ENCODE assay signal across 19 cellular contexts in genomic region chr1:8682573-8682972, GRCh38.
DNase-seq lines count a peak whose midpoint lies in the region; ATAC-seq, FAIRE-seq and TF ChIP-seq lines count a peak whose summit lies in the region.
"Had no signal": no experiment of that assay in that cellular context is flagged by ENCODE, and none has a peak within 500 bp of the region (broad histone marks: within the 10 kb centered on the region; RNA-seq: fewer than 3 reads in every experiment).

No MANE protein-coding gene starts in this region.

- H3K27me3 ChIP-seq in K562 (ENCODE audit: control insufficient read depth in 2 of 2, insufficient read depth in 2 of 2, low read length in 2 of 2) (no peaks in the 10 kb centered on the region), neural progenitor cell (no peaks in the 10 kb centered on the region)
- H3K27me3 ChIP-seq: BLaER1 treated with 17β-estradiol and CSF1 and Interleukin-3, amounts not matched to agents 10 nM and 100 nM; SJSA1 had no signal

- TF ChIP-seq RAD21 in K562 (CRISPR knock-in tag; conservative IDR thresholded peaks at IDR 0.05 in 1 of 2, IDR thresholded peaks at IDR 0.05 in 1 of 2) = no peak

- H3K9me1 ChIP-seq in K562 (ENCODE audit: control insufficient read depth, insufficient read depth, low read length) = no peaks in the 10 kb centered on the region

- H3K27ac ChIP-seq in K562 (ENCODE audit: extremely low read depth, low read depth, low read length) = no peak overlapping the region
- no peak overlapping the region for H3K27ac ChIP-seq in neural progenitor cell
- H3K27ac ChIP-seq: BLaER1 treated with 17β-estradiol and CSF1 and Interleukin-3, amounts not matched to agents 10 nM and 100 nM; SJSA1 had no signal

- H3K79me2 ChIP-seq in K562 (ENCODE audit: control insufficient read depth, insufficient read depth, low read length) (peaks cover 72% of the 10 kb centered on the region), neural progenitor cell (ENCODE audit: low read depth) (peaks cover 100% of the 10 kb centered on the region)

- H3K4me3 ChIP-seq in K562 (no peak overlapping the region), neural progenitor cell (no peak overlapping the region)
- H3K4me3 ChIP-seq: BLaER1 treated with 17β-estradiol and CSF1 and Interleukin-3, amounts not matched to agents 10 nM and 100 nM; SJSA1 had no signal

- H3K4me2 ChIP-seq in K562 (ENCODE audit: insufficient read depth, low read length) (no peak overlapping the region), neural progenitor cell (peak overlapping the region; percentile 36)
- H3K4me2 ChIP-seq: BLaER1 treated with 17β-estradiol and CSF1 and Interleukin-3, amounts not matched to agents 10 nM and 100 nM had no signal

- in situ Hi-C loops in K562 (cut with MboI) = no loop called here

- no TSS peak for BruUV-seq in K562 (replicated peaks; lab: Mats Ljungman, UMichigan)

- WGBS in K562 (ENCODE audit: insufficient coverage, low coverage, missing lambda C conversion rate) = 68% methylated on average over 4 of the region's 4 CpGs

- TF ChIP-seq EP300 in K562 (IDR thresholded peaks at IDR 0.05; ENCODE audit: low read length) = no peak

- H3K4me1 ChIP-seq in K562 (replicated peaks in 1 of 2; ENCODE audit: control insufficient read depth in 2 of 2, insufficient read depth in 2 of 2, low read length in 2 of 2) = peaks cover 0 to 6% of the 10 kb centered on the region in 2 experiments; a peak in 2 of 5 replicates
- peaks cover 59% of the 10 kb centered on the region for H3K4me1 ChIP-seq in neural progenitor cell

- H3K9me3 ChIP-seq in K562 (replicated peaks; ENCODE audit: control insufficient read depth, insufficient read depth, low read depth, low read length) (no peaks in the 10 kb centered on the region), neural progenitor cell (ENCODE audit: low read depth) (no peaks in the 10 kb centered on the region)
- H3K9me3 ChIP-seq: BLaER1 treated with 17β-estradiol and CSF1 and Interleukin-3, amounts not matched to agents 10 nM and 100 nM; SJSA1 had no signal

- TF ChIP-seq CTCF in K562 (IDR thresholded peaks at IDR 0.05 in 2 of 3, conservative IDR thresholded peaks at IDR 0.05 in 1 of 3; ENCODE audit: insufficient read depth in 2 of 3, low read depth in 1 of 3, low read length in 3 of 3) = no peak
- TF ChIP-seq CTCF in neural progenitor cell (IDR thresholded peaks at IDR 0.05) = no peak

- H3K9ac ChIP-seq in K562 (ENCODE audit: insufficient read depth in 1 of 2, low read depth in 2 of 2, low read length in 2 of 2) = no peak overlapping the region
- H3K9ac ChIP-seq in neural progenitor cell = no peak overlapping the region
- H3K9ac ChIP-seq: BLaER1 treated with 17β-estradiol and CSF1 and Interleukin-3, amounts not matched to agents 10 nM and 100 nM had no signal

- H2AFZ ChIP-seq in K562 (ENCODE audit: low read depth, low read length) = no peak overlapping the region
- no peak overlapping the region for H2AFZ ChIP-seq in neural progenitor cell (replicated peaks)

- H3K27me3 Mint-ChIP-seq in activated CD4-positive, alpha-beta T cell treated with anti-CD3 and anti-CD28 coated beads for 36 hours = no peaks in the 10 kb centered on the region
- H3K27me3 Mint-ChIP-seq in neural progenitor cell (ENCODE audit: insufficient read depth, low read depth) = no peaks in the 10 kb centered on the region

- no peak for ATAC-seq in activated CD4-positive, alpha-beta T cell treated with anti-CD3 and anti-CD28 coated beads for 36 hours
- ATAC-seq in K562 = no peak

- H3K9me3 Mint-ChIP-seq in activated CD4-positive, alpha-beta T cell treated with anti-CD3 and anti-CD28 coated beads for 36 hours (ENCODE audit: low read depth) = no peaks in the 10 kb centered on the region
- no peaks in the 10 kb centered on the region for H3K9me3 Mint-ChIP-seq in neural progenitor cell

- POLR2A ChIA-PET in activated CD4-positive, alpha-beta T cell treated with anti-CD3 and anti-CD28 coated beads for 36 hours (lab: Charles Lee) = interaction anchor here (0.6 kb wide), 1 partner anchor 8 kb away, joined by 3 read pairs; no protein-coding TSS in a partner anchor
- POLR2A ChIA-PET in K562 (lab: Yijun Ruan, JAX) = no interaction called here

- intact Hi-C loops in activated CD4-positive, alpha-beta T cell treated with anti-CD3 and anti-CD28 coated beads for 36 hours (cut with DNase I, micrococcal nuclease) = no loop called here
- intact Hi-C loops in K562 (cut with micrococcal nuclease) = no loop called here

- TF ChIP-seq POLR2A in K562 (conservative IDR thresholded peaks at IDR 0.05) = no peak

- H3K36me3 Mint-ChIP-seq in activated CD4-positive, alpha-beta T cell treated with anti-CD3 and anti-CD28 coated beads for 36 hours (ENCODE audit: low read depth) = peaks cover 2% of the 10 kb centered on the region
- H3K36me3 Mint-ChIP-seq in neural progenitor cell = peaks cover 16% of the 10 kb centered on the region

- H3K36me3 ChIP-seq in K562 (ENCODE audit: control insufficient read depth, insufficient read depth, low read length) = no peaks in the 10 kb centered on the region; the same call in 2 of the 3 replicates
- H3K36me3 ChIP-seq in neural progenitor cell = no peaks in the 10 kb centered on the region
- H3K36me3 ChIP-seq: SJSA1 had no signal

- H3K4me1 Mint-ChIP-seq in activated CD4-positive, alpha-beta T cell treated with anti-CD3 and anti-CD28 coated beads for 36 hours = peaks cover 24% of the 10 kb centered on the region
- peaks cover 34% of the 10 kb centered on the region for H3K4me1 Mint-ChIP-seq in neural progenitor cell

- H3F3A ChIP-seq in neural progenitor cell (ENCODE audit: low read depth) = peaks cover 11% of the 10 kb centered on the region

- H3K27ac Mint-ChIP-seq in activated CD4-positive, alpha-beta T cell treated with anti-CD3 and anti-CD28 coated beads for 36 hours = peak overlapping the region; percentile 10
- H3K27ac Mint-ChIP-seq in neural progenitor cell = no peak overlapping the region

- no peak overlapping the region for H3K4me3 Mint-ChIP-seq in activated CD4-positive, alpha-beta T cell treated with anti-CD3 and anti-CD28 coated beads for 36 hours
- H3K4me3 Mint-ChIP-seq in neural progenitor cell = no peak overlapping the region

- CTCF ChIA-PET in activated CD4-positive, alpha-beta T cell treated with anti-CD3 and anti-CD28 coated beads for 36 hours (lab: Charles Lee) = interaction anchor here (0.5 kb wide), 1 partner anchor 751 kb away, joined by 3 read pairs; no protein-coding TSS in a partner anchor
- CTCF ChIA-PET in K562 (lab: Yijun Ruan, JAX; ENCODE audit: low intra/inter-chr PET ratio) = no interaction called here

- H4K20me1 ChIP-seq in K562 (replicated peaks; ENCODE audit: control insufficient read depth, insufficient read depth, low read length) = peaks cover 31% of the 10 kb centered on the region
- H4K20me1 ChIP-seq in neural progenitor cell (ENCODE audit: low read depth) = peaks cover 100% of the 10 kb centered on the region

- no peak for DNase-seq in activated CD4-positive, alpha-beta T cell treated with anti-CD3 and anti-CD28 coated beads for 36 hours
- no peak for DNase-seq in activated CD4-positive, alpha-beta T cell treated with anti-CD3 and anti-CD28 coated beads for 1 hour
- DNase-seq in HT-29 (ENCODE audit: low spot score) = peak; percentile 31
- DNase-seq in K562 (ENCODE audit: extremely low read depth in 1 of 4, low spot score in 3 of 4) = no peak
- DNase-seq in neural progenitor cell (ENCODE audit: low spot score) = no peak
- DNase-seq in NCI-H748 treated with DMSO at 0.1 percent for 48 hours (lab: John Stamatoyannopoulos, UW) = no peak
- no peak for DNase-seq in NCI-H226
- DNase-seq in nucleus accumbens (lab: John Stamatoyannopoulos, UW) = no peak
- DNase-seq: H7, Kasumi-1, NCI-H1105, NCI-H1694, NCI-H345, NCI-H526 treated with DMSO at 0.1 percent for 48 hours, OCI-M1, RPMI8226 had no signal

- no peak for FAIRE-seq in K562 (lab: Jason Lieb, UNC)
- FAIRE-seq: GM12892 had no signal

TF ChIP-seq in K562, 482 proteins besides CTCF, POLR2A, EP300 and RAD21:
- TF ChIP-seq EHMT2 (IDR thresholded peaks at IDR 0.05) = no peak
- no peak for TF ChIP-seq DDX20 (tag; IDR thresholded peaks at IDR 0.05; ENCODE audit: low read depth)
- TF ChIP-seq, protein P1, sequence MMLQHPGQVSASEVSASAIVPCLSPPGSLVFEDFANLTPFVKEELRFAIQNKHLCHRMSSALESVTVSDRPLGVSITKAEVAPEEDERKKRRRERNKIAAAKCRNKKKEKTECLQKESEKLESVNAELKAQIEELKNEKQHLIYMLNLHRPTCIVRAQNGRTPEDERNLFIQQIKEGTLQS (IDR thresholded peaks at IDR 0.05) = peak; percentile 62; the same call in 1 of the 2 replicates
- TF ChIP-seq, protein P1 (CRISPR knock-in tag; conservative IDR thresholded peaks at IDR 0.05) = no peak
- TF ChIP-seq JUNB (CRISPR knock-in tag; conservative IDR thresholded peaks at IDR 0.05) = peak; percentile 68; the same call in 1 of the 2 replicates
- TF ChIP-seq ZBTB12 (CRISPR knock-in tag; IDR thresholded peaks at IDR 0.05) = no peak
- TF ChIP-seq ZNF146 (CRISPR knock-in tag; IDR thresholded peaks at IDR 0.05; ENCODE audit: unreplicated experiment) = no peak
- TF ChIP-seq U2AF1 (optimal IDR thresholded peaks at IDR 0.05; ENCODE audit: low read depth, low read length) = no peak
